8 cellular contexts compared by ENCODE assay signal in the genomic region with DNA sequence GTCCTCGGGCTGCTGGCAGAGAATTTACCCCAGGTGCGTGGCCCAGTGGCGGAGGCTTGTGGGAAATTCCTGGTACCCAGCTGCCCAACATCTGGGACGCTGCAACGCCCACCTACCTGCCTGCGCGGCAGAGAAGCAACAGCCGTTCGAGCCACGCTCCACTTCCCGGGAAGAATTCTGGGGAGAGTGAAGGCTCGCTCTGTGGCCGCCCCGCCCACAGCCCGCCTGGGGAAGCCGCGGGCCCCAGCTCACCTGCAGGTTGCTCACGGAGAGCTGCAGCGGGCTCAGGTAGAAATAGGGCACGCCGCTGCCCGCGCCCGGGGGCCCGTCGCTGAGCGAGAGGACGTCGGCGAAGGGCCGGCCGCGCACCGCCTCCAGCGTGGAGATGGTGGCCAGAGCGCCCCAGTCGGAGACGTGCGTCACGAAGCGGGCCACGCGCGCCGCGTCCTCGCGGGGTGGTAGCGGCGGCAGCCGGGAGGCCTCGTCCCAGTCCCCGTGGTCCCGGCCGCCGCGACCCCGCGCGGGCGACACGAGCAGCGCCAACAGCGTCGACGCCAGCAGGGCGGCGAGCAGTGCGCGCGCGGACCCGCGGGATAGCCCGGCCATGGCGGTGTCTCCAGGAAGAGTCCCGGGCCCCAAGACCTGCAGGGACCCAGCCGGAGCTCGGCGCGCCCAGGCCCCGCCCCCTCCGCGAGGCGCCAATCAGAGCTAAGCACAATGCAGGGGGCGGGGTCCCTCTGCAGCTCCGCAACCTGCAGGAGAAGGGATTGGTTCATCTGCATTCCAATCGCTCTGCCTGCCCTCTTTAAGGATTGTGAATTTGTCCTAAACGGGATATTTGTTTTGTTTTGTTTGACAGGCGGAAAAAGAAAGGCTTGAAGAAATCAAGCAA. TPM values are rescaled to one million over a fixed set of nuclear protein-coding genes. Genes with fewer than 3 reads are reported as not detected.
DNase-seq lines count a peak whose midpoint lies in the region; ATAC-seq and TF ChIP-seq lines count a peak whose summit lies in the region.

A gene (minus strand): TSS at position 627 of the 892 bp plus-strand sequence.

- H3K9ac ChIP-seq in mucosa of rectum (ENCODE audit: low read depth in 1 of 2, low read length in 2 of 2), result peak within 1 kb of the TSS; percentile 72 to 91

- no peaks in the 10 kb centered on the region for H3F3A ChIP-seq in PC-9 (ENCODE audit: insufficient read depth, low read depth)

- no TSS peak for BruUV-seq in PC-9 (replicated peaks; lab: Mats Ljungman, UMichigan)

- peak within 1 kb of the TSS; percentile 80 for H2AFZ ChIP-seq in PC-9

- no peaks in the 10 kb centered on the region for H3K36me3 ChIP-seq in PC-9 (ENCODE audit: low read depth)
- no peaks in the 10 kb centered on the region for H3K36me3 ChIP-seq in mucosa of rectum (ENCODE audit: control insufficient read depth in 2 of 2, insufficient read depth in 2 of 2, low read length in 2 of 2)

- peak; percentile 99 for ATAC-seq in GM21619 (IDR thresholded peaks at IDR 0.05; ENCODE audit: unreplicated experiment)

- CTCF ChIA-PET in PC-9 (lab: Charles Lee), result interaction anchor here (0.6 to 0.9 kb wide), 2 partner anchors 11 to 558 kb away, joined by 4 to 10 read pairs; no protein-coding TSS in a partner anchor

- peak; percentile 95 for DNase-seq in DMS153 (lab: John Stamatoyannopoulos, UW)
- peak; percentile 81 for DNase-seq in Jurkat, Clone E6-1 (ENCODE audit: low read depth, low spot score)
- DNase-seq in PC-9, result peak; percentile 87 to 94
- DNase-seq in activated T-cell treated with anti-CD3 and anti-CD28 coated beads, Interleukin-2, amount 50 U/mL, for 1 hour, result peak; percentile 90
- no peak for DNase-seq in epithelial cell of proximal tubule (ENCODE audit: low read depth)
- DNase-seq in stimulated activated CD8-positive, alpha-beta memory T cell treated with anti-CD3 and anti-CD28 coated beads, Interleukin-4, amount 100 ng/mL, for 48 hours, result peak; percentile 92

- peak within 1 kb of the TSS; percentile 84 for H3K4me2 ChIP-seq in PC-9

- no peaks in the 10 kb centered on the region for H3K27me3 ChIP-seq in PC-9 (ENCODE audit: insufficient read depth, low read depth)
- H3K27me3 ChIP-seq in mucosa of rectum (ENCODE audit: control insufficient read depth in 2 of 2, insufficient read depth in 2 of 2, low read length in 2 of 2), result no peaks in the 10 kb centered on the region

- H3K9me3 ChIP-seq in PC-9 (ENCODE audit: insufficient read depth, low read depth) (no peaks in the 10 kb centered on the region), mucosa of rectum (ENCODE audit: control insufficient read depth in 2 of 2, low read length in 2 of 2) (no peaks in the 10 kb centered on the region)

- no peak for TF ChIP-seq CTCF in PC-9 (conservative IDR thresholded peaks at IDR 0.05)
- no peak for TF ChIP-seq CTCF in epithelial cell of proximal tubule (conservative IDR thresholded peaks at IDR 0.05; ENCODE audit: low read depth, low read length)

- POLR2A ChIA-PET in PC-9 (lab: Charles Lee; ENCODE audit: unreplicated experiment), result interaction anchor here (0.6 to 1.8 kb wide), 5 partner anchors 11 to 384 kb away, joined by 3 to 10 read pairs (median 4); no protein-coding TSS in a partner anchor

- intact Hi-C loops in PC-9 (cut with micrococcal nuclease; ENCODE audit: unreplicated experiment), result no loop called here

- H3K79me2 ChIP-seq in PC-9 (ENCODE audit: low read depth), result no peaks in the 10 kb centered on the region

- H3K27ac ChIP-seq in PC-9 (no peak within 1 kb of the TSS), mucosa of rectum (ENCODE audit: low read depth in 2 of 2, low read length in 2 of 2) (peak within 1 kb of the TSS; percentile 85 to 87)

- peaks cover 24% of the 10 kb centered on the region for H3K4me1 ChIP-seq in PC-9 (replicated peaks; ENCODE audit: insufficient read depth)
- peaks cover 11 to 17% of the 10 kb centered on the region in 2 donors for H3K4me1 ChIP-seq in mucosa of rectum (ENCODE audit: control insufficient read depth in 2 of 2, insufficient read depth in 2 of 2, low read length in 2 of 2)

- no peaks in the 10 kb centered on the region for H3K9me2 ChIP-seq in PC-9 (ENCODE audit: insufficient read depth)

- H3K4me3 ChIP-seq in Jurkat, Clone E6-1 (ENCODE audit: low read length), result peak within 1 kb of the TSS; percentile 57
- peak within 1 kb of the TSS; percentile 76 for H3K4me3 ChIP-seq in PC-9
- peak within 1 kb of the TSS; percentile 74 for H3K4me3 ChIP-seq in epithelial cell of proximal tubule (ENCODE audit: low read depth, low read length)
- peak within 1 kb of the TSS; percentile 75 to 86 for H3K4me3 ChIP-seq in mucosa of rectum (ENCODE audit: low read length in 2 of 2)

- no peaks in the 10 kb centered on the region for H4K20me1 ChIP-seq in PC-9 (ENCODE audit: insufficient read depth)

RNA-seq across cellular contexts. Expression of the gene that starts here (rescaled TPM):
- 29.7 TPM for polyA plus RNA-seq in Jurkat, Clone E6-1 (2012; ENCODE audit: insufficient read depth, insufficient read length)
- 31.6 and 34.6 TPM in 2 replicates for total RNA-seq in PC-9 (2021)
- 25.2 and 48.1 TPM in 2 replicates for total RNA-seq in epithelial cell of proximal tubule
